Comparison of ENCODE assay signal across 1 cellular context in the genomic region with DNA sequence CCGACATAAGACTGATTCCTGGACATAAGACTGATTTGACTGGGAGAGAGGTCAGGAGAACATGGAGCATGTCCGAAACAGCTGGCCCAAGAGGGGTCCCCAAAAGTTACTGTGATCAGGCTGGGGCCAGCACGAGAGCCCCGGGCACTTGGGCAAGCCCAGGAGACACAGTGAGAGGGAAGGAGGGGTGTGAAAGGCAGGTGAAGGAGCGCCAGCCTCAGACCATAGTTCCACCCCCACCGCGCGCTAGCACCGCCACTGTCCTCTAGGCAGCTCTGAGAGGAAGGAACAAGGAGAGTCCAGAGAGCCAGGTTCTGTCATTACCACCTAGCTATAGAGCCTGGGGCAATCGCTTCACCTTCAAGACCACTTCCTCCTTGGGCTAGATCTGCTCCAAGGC.
TF ChIP-seq lines count a peak whose summit lies in the region.

No MANE protein-coding gene starts in this region.

TF ChIP-seq in K562, 482 proteins besides CTCF, POLR2A, EP300 and RAD21 (continued from another document):
- TF ChIP-seq, protein P1, sequence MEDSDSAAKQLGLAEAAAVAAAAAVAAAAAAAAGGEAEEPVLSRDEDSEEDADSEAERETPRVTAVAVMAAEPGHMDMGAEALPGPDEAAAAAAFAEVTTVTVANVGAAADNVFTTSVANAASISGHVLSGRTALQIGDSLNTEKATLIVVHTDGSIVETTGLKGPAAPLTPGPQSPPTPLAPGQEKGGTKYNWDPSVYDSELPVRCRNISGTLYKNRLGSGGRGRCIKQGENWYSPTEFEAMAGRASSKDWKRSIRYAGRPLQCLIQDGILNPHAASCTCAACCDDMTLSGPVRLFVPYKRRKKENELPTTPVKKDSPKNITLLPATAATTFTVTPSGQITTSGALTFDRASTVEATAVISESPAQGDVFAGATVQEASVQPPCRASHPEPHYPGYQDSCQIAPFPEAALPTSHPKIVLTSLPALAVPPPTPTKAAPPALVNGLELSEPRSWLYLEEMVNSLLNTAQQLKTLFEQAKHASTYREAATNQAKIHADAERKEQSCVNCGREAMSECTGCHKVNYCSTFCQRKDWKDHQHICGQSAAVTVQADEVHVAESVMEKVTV (CRISPR knock-in tag; IDR thresholded peaks at IDR 0.05) = no peak
- TF ChIP-seq BACH1 (tag; IDR thresholded peaks at IDR 0.05) (no peak), MXI1 (IDR thresholded peaks at IDR 0.05; ENCODE audit: low read depth, low read length) (no peak), L3MBTL2 (IDR thresholded peaks at IDR 0.05) (no peak)
- TF ChIP-seq, protein P2, sequence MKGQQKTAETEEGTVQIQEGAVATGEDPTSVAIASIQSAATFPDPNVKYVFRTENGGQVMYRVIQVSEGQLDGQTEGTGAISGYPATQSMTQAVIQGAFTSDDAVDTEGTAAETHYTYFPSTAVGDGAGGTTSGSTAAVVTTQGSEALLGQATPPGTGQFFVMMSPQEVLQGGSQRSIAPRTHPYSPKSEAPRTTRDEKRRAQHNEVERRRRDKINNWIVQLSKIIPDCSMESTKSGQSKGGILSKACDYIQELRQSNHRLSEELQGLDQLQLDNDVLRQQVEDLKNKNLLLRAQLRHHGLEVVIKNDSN (CRISPR knock-in tag; IDR thresholded peaks at IDR 0.05) = no peak
